In genomic region chr18:13725566-13726227, GRCh38 we compare ENCODE assay signal across 1 cellular context.
TF ChIP-seq lines count a peak whose summit lies in the region.

No MANE protein-coding gene starts in this region.

TF ChIP-seq in SK-N-SH, 30 proteins besides CTCF, POLR2A, EP300 and RAD21 (continued from another document):
- TF ChIP-seq IRF3 (IDR thresholded peaks at IDR 0.05; ENCODE audit: low read depth, low read length) (no peak), MXI1 (IDR thresholded peaks at IDR 0.05; ENCODE audit: low read depth, low read length) (no peak)
